25 cellular contexts compared by ENCODE assay signal in genomic region chr11:17814546-17814945, GRCh38.
"Had no signal": no experiment of that assay in that cellular context is flagged by ENCODE, and none has a peak within 500 bp of the region (broad histone marks: within the 10 kb centered on the region; RNA-seq: fewer than 3 reads in every experiment).

No MANE protein-coding gene starts in this region.

- H3K27ac ChIP-seq: brain microvascular endothelial cell, coronary artery had no signal

- DNase-seq: activated CD4-positive, alpha-beta memory T cell treated with anti-CD3 and anti-CD28 coated beads for 36 hours; activated CD4-positive, alpha-beta T cell treated with anti-CD3 and anti-CD28 coated beads for 36 hours; activated CD4-positive, alpha-beta T cell treated with anti-CD3 and anti-CD28 coated beads, Interleukin-2, amount 10 ng/mL, durations not matched to agents 24 days and 14 days; activated CD4-positive, CD25-positive, alpha-beta regulatory T cell; activated CD4-positive, CD25-positive, alpha-beta regulatory T cell treated with anti-CD3 and anti-CD28 coated beads, Interleukin-2, amount 50 U/mL, for 72 hours; activated CD8-positive, alpha-beta memory T cell treated with anti-CD3 and anti-CD28 coated beads, Interleukin-2, amount 10 ng/mL, durations not matched to agents 7 days and 5 days; activated CD8-positive, alpha-beta memory T cell treated with anti-CD3 and anti-CD28 coated beads, Interleukin-2, amount 50 U/mL, for 48 hours; activated CD8-positive, alpha-beta T cell treated with anti-CD3 and anti-CD28 coated beads, Interleukin-2, amount 10 ng/mL, durations not matched to agents 7 days and 5 days; activated effector memory CD4-positive, alpha-beta T cell treated with Interleukin-2 at 50 U/mL for 16 hours; activated gamma-delta T cell treated with Interleukin-2 at 50 U/mL for 16 hours; activated naive CD4-positive, alpha-beta T cell treated with anti-CD3 and anti-CD28 coated beads, Interleukin-2, amount 50 U/mL, for 16 hours; activated naive CD4-positive, alpha-beta T cell treated with Interleukin-2 at 50 U/mL for 16 hours; activated T-cell treated with anti-CD3 and anti-CD28 coated beads for 4 hours; activated T-cell treated with anti-CD3 and anti-CD28 coated beads, Interleukin-2, amount 50 U/mL, for 24 hours; activated T-cell treated with anti-CD3 and anti-CD28 coated beads, Interleukin-2, amount 50 U/mL, for 72 hours; amniotic stem cell; anterior cingulate cortex; brain microvascular endothelial cell; dorsolateral prefrontal cortex; effector memory CD8-positive, alpha-beta T cell; erythroblast; esophagus squamous epithelium; head of caudate nucleus; T-helper 2 cell had no signal

- H3K9me3 ChIP-seq: esophagus squamous epithelium had no signal

- ATAC-seq: activated CD4-positive, alpha-beta T cell treated with anti-CD3 and anti-CD28 coated beads for 36 hours; activated CD8-positive, alpha-beta memory T cell treated with anti-CD3 and anti-CD28 coated beads, Interleukin-2, amount 10 ng/mL, durations not matched to agents 7 days and 5 days; activated CD8-positive, alpha-beta T cell treated with anti-CD3 and anti-CD28 coated beads, Interleukin-2, amount 10 ng/mL, durations not matched to agents 7 days and 5 days; activated T-cell treated with anti-CD3 and anti-CD28 coated beads, Interleukin-2, amount 50 U/mL, for 72 hours; effector memory CD8-positive, alpha-beta T cell had no signal

- H3K27me3 ChIP-seq: brain microvascular endothelial cell, dorsolateral prefrontal cortex, esophagus squamous epithelium had no signal

- H3K36me3 ChIP-seq: brain microvascular endothelial cell, esophagus squamous epithelium had no signal

- H3K4me3 ChIP-seq: coronary artery, dorsolateral prefrontal cortex, esophagus squamous epithelium had no signal
